In genomic region chr7:27187702-27188665, GRCh38 we compare ENCODE assay signal across 10 cellular contexts. TPM values are rescaled to one million over a fixed set of nuclear protein-coding genes. Genes with fewer than 3 reads are reported as not detected.
DNase-seq lines count a peak whose midpoint lies in the region; ATAC-seq and TF ChIP-seq lines count a peak whose summit lies in the region.
"Had no signal": no experiment of that assay in that cellular context is flagged by ENCODE, and none has a peak within 500 bp of the region (broad histone marks: within the 10 kb centered on the region; RNA-seq: fewer than 3 reads in every experiment).

No MANE protein-coding gene starts in this region.

- H3K4me1 Mint-ChIP-seq in GM23338 = peaks cover 38% of the 10 kb centered on the region

- H3K36me3 Mint-ChIP-seq in GM23338 (ENCODE audit: low read depth) = no peaks in the 10 kb centered on the region

- no peak overlapping the region for H3K27ac ChIP-seq in GM23338 (ENCODE audit: low read depth)
- H3K27ac ChIP-seq in right cardiac atrium (ENCODE audit: low read length) = no peak overlapping the region
- no peak overlapping the region for H3K27ac ChIP-seq in GM23248

- intact Hi-C loops in right cardiac atrium (cut with DNase I) (no loop called here), sciatic nerve (cut with DNase I) (no loop called here)

- no peaks in the 10 kb centered on the region; the same call in 1 of the 3 replicates for H3K9me3 Mint-ChIP-seq in GM23338

- H3K27me3 ChIP-seq in GM23338 (ENCODE audit: insufficient read depth) (peaks cover 100% of the 10 kb centered on the region), right cardiac atrium (ENCODE audit: control insufficient read depth, insufficient read depth) (no peaks in the 10 kb centered on the region), GM23248 (replicated peaks; ENCODE audit: insufficient read depth) (no peaks in the 10 kb centered on the region)

- H3K9me3 ChIP-seq in right cardiac atrium (ENCODE audit: control insufficient read depth, low read length) (no peaks in the 10 kb centered on the region), GM23248 (ENCODE audit: low read depth) (no peaks in the 10 kb centered on the region)

- H3F3A ChIP-seq in GM23338 (replicated peaks; ENCODE audit: low read depth) (peaks cover 67% of the 10 kb centered on the region), GM23248 (ENCODE audit: insufficient read depth) (peaks cover 8% of the 10 kb centered on the region; the same call in 1 of the 2 replicates)

- H3K27ac Mint-ChIP-seq in GM23338 = no peak overlapping the region

- H3K36me3 ChIP-seq in GM23338 (ENCODE audit: insufficient read depth) (no peaks in the 10 kb centered on the region), GM23248 (ENCODE audit: low read depth) (no peaks in the 10 kb centered on the region)

- H3K4me1 ChIP-seq in GM23338 (ENCODE audit: insufficient read depth) = peaks cover 71% of the 10 kb centered on the region
- H3K4me1 ChIP-seq in right cardiac atrium (ENCODE audit: control insufficient read depth, insufficient read depth, low read length) = peaks cover 6% of the 10 kb centered on the region
- H3K4me1 ChIP-seq in GM23248 (ENCODE audit: insufficient read depth) = 0 out of 2 replicates have a peak, but pooled peaks cover 1% of the 10 kb centered on the region

- peak overlapping the region; percentile 77 for H3K4me2 ChIP-seq in GM23338
- no peak overlapping the region for H3K4me2 ChIP-seq in GM23248 (ENCODE audit: unreplicated experiment)

- peak overlapping the region; percentile 58 for H3K4me3 Mint-ChIP-seq in GM23338

- no peak for ATAC-seq in GM23338
- no peak for ATAC-seq in right cardiac atrium
- ATAC-seq in sciatic nerve = no peak
- no peak for ATAC-seq in HG03135 (IDR thresholded peaks at IDR 0.05; ENCODE audit: unreplicated experiment)
- no peak for ATAC-seq in HG02973 (IDR thresholded peaks at IDR 0.05; ENCODE audit: unreplicated experiment)

- no peak for TF ChIP-seq CTCF in GM23338 (conservative IDR thresholded peaks at IDR 0.05; ENCODE audit: low read depth in 2 of 2)

- H3K4me3 ChIP-seq in GM23338 (peak overlapping the region; percentile 48), right cardiac atrium (ENCODE audit: low read length) (peak overlapping the region; percentile 6), GM23248 (no peak overlapping the region)

- peaks cover 99% of the 10 kb centered on the region for H3K27me3 Mint-ChIP-seq in GM23338 (ENCODE audit: insufficient read depth, low read depth, poor library complexity)

- WGBS in right cardiac atrium = 4% methylated on average over 55 of the region's 55 CpGs
- WGBS in GM23248 (ENCODE audit: low coverage in 1 of 2, low lambda C conversion rate in 2 of 2, missing lambda C conversion rate in 2 of 2), 2 experiments = 95% methylated on average over 41 to 55 of the region's 55 CpGs

- H4K20me1 ChIP-seq in GM23338 (replicated peaks; ENCODE audit: insufficient read depth) = peaks cover 38% of the 10 kb centered on the region
- H4K20me1 ChIP-seq in GM23248 (ENCODE audit: insufficient read depth) = no peaks in the 10 kb centered on the region

- H3K9me2 ChIP-seq in GM23338 (ENCODE audit: insufficient read depth) (no peaks in the 10 kb centered on the region), GM23248 (ENCODE audit: insufficient read depth) (no peaks in the 10 kb centered on the region)

- H2AFZ ChIP-seq in GM23338 = no peak overlapping the region
- no peak overlapping the region for H2AFZ ChIP-seq in GM23248

- H3K9ac ChIP-seq in GM23248 = no peak overlapping the region

- H3K79me2 ChIP-seq in GM23338 (replicated peaks; ENCODE audit: insufficient read depth) (no peaks in the 10 kb centered on the region), GM23248 (ENCODE audit: insufficient read depth) (peaks cover 13% of the 10 kb centered on the region)

- DNase-seq in GM23338 (ENCODE audit: low spot score) = peak; percentile 72
- peak; percentile 26 for DNase-seq in UCSD-AML1 (lab: John Stamatoyannopoulos, UW; ENCODE audit: unreplicated experiment)
- DNase-seq in right cardiac atrium = peak in 1 of 3 donors; percentile 26
- DNase-seq in sciatic nerve (ENCODE audit: low spot score) = peak; percentile 57
- no peak for DNase-seq in NCI-H510A treated with DMSO at 0.1 percent for 48 hours (lab: John Stamatoyannopoulos, UW)
- no peak for DNase-seq in GM23248

- in situ Hi-C loops in GM23248 (cut with MboI) = no loop called here

TF ChIP-seq in GM23338, 12 proteins besides CTCF, POLR2A, EP300 and RAD21:
- no peak for TF ChIP-seq NANOG (IDR thresholded peaks at IDR 0.05; ENCODE audit: borderline replicate concordance)
- TF ChIP-seq EZH2phosphoT487 (IDR thresholded peaks at IDR 0.05; ENCODE audit: unreplicated experiment) = peak; percentile 43
- 0 out of 2 replicates have a peak, but pooled peaks have one; percentile 8 for TF ChIP-seq ETS1 (IDR thresholded peaks at IDR 0.05)
- TF ChIP-seq EZH2 (IDR thresholded peaks at IDR 0.05; ENCODE audit: low read depth, unreplicated experiment) = peak; percentile 46
TF ChIP-seq in GM23338: peak in this region for 3.

RNA-seq across cellular contexts. Expression of gene HOXA11, which starts 3.0 kb away (rescaled TPM):
- total RNA-seq in GM23338 (2014; rRNA removed; shearing (Covaris generic)) = not detected in 2 replicates
- polyA plus RNA-seq in GM23338 (2016; fragmentation: Nextera tagmentation; extraction: Ambion mirVana) (not detected in 2 replicates), right cardiac atrium (not detected), GM23248 (2016; fragmentation: Nextera tagmentation; extraction: Ambion mirVana) (8.0 and 8.4 TPM in 2 replicates)
- total RNA-seq in right cardiac atrium (not detected), sciatic nerve (1.3 TPM)
- total RNA-seq in GM23248 (2014; rRNA removed; shearing (Covaris generic)) = 8.3 and 10.5 TPM in 2 replicates
- total RNA-seq: pulmonary artery endothelial cell had no signal

RNA-seq across cellular contexts. Expression of gene HOXA13, which starts 11.9 kb away (rescaled TPM):
- not detected in 2 replicates for total RNA-seq in GM23338 (2014; rRNA removed; shearing (Covaris generic))
- polyA plus RNA-seq in GM23338 (2016; fragmentation: Nextera tagmentation; extraction: Ambion mirVana) (not detected in 2 replicates), right cardiac atrium (not detected), GM23248 (2016; fragmentation: Nextera tagmentation; extraction: Ambion mirVana) (0.13 and 0.15 TPM in 2 replicates)
- total RNA-seq in right cardiac atrium (not detected), sciatic nerve (0.18 TPM)
- 0.13 and 0.43 TPM in 2 replicates for total RNA-seq in GM23248 (2014; rRNA removed; shearing (Covaris generic))
- total RNA-seq: pulmonary artery endothelial cell had no signal

RNA-seq across cellular contexts. Expression of gene HOXA10, which starts 13.9 kb away (rescaled TPM):
- total RNA-seq in GM23338 (2014; rRNA removed; shearing (Covaris generic)) = not detected in 2 replicates
- polyA plus RNA-seq in GM23338 (2016; fragmentation: Nextera tagmentation; extraction: Ambion mirVana) (not detected in 2 replicates), right cardiac atrium (not detected), GM23248 (2016; fragmentation: Nextera tagmentation; extraction: Ambion mirVana) (27.1 and 28.0 TPM in 2 replicates)
- total RNA-seq in right cardiac atrium (not detected), sciatic nerve (11.2 TPM)
- total RNA-seq in GM23248 (2014; rRNA removed; shearing (Covaris generic)) = 27.4 and 29.3 TPM in 2 replicates
- total RNA-seq: SK-MEL-5 had no signal

RNA-seq across cellular contexts. Expression of gene HOXA9, which starts 22.6 kb away (rescaled TPM):
- not detected in 2 replicates for total RNA-seq in GM23338 (2014; rRNA removed; shearing (Covaris generic))
- polyA plus RNA-seq in GM23338 (2016; fragmentation: Nextera tagmentation; extraction: Ambion mirVana) (not detected in 2 replicates), right cardiac atrium (not detected), GM23248 (2016; fragmentation: Nextera tagmentation; extraction: Ambion mirVana) (26.9 and 28.3 TPM in 2 replicates)
- total RNA-seq in right cardiac atrium (not detected), sciatic nerve (7.1 TPM)
- total RNA-seq in GM23248 (2014; rRNA removed; shearing (Covaris generic)) = 32.1 and 43.7 TPM in 2 replicates
- total RNA-seq: SK-MEL-5 had no signal

RNA-seq across cellular contexts. Expression of gene HOXA7, which starts 31.5 kb away (rescaled TPM):
- total RNA-seq in GM23338 (2014; rRNA removed; shearing (Covaris generic)) = not detected in 2 replicates
- polyA plus RNA-seq in GM23338 (2016; fragmentation: Nextera tagmentation; extraction: Ambion mirVana) (0.24 TPM in 1 of 2 replicates, not detected in the other), right cardiac atrium (0.11 TPM), GM23248 (2016; fragmentation: Nextera tagmentation; extraction: Ambion mirVana) (14.3 and 15.8 TPM in 2 replicates)
- total RNA-seq in right cardiac atrium (not detected), sciatic nerve (6.2 TPM)
- total RNA-seq in GM23248 (2014; rRNA removed; shearing (Covaris generic)) = 3.4 and 6.6 TPM in 2 replicates
- total RNA-seq: SK-MEL-5 had no signal

Comparison
In these comparisons a context has a peak if more than half of its experiments do, and no peak if none do; other contexts are left out.
1. DNase-seq: peak in GM23338 (single experiment), UCSD-AML1 (single experiment) and sciatic nerve (single experiment); none in NCI-H510A treated with DMSO at 0.1 percent for 48 hours (single experiment) and GM23248 (single experiment).
2. RNA of gene HOXA10, which starts 13.9 kb away (total RNA-seq): 27.4 to 29.3 TPM in GM23248 and 11.2 TPM in sciatic nerve (single experiment); not detected in right cardiac atrium and not detected in GM23338; every median in the first group is over 10 times any median in the second.